1 cellular context compared by ENCODE assay signal in the genomic region with DNA sequence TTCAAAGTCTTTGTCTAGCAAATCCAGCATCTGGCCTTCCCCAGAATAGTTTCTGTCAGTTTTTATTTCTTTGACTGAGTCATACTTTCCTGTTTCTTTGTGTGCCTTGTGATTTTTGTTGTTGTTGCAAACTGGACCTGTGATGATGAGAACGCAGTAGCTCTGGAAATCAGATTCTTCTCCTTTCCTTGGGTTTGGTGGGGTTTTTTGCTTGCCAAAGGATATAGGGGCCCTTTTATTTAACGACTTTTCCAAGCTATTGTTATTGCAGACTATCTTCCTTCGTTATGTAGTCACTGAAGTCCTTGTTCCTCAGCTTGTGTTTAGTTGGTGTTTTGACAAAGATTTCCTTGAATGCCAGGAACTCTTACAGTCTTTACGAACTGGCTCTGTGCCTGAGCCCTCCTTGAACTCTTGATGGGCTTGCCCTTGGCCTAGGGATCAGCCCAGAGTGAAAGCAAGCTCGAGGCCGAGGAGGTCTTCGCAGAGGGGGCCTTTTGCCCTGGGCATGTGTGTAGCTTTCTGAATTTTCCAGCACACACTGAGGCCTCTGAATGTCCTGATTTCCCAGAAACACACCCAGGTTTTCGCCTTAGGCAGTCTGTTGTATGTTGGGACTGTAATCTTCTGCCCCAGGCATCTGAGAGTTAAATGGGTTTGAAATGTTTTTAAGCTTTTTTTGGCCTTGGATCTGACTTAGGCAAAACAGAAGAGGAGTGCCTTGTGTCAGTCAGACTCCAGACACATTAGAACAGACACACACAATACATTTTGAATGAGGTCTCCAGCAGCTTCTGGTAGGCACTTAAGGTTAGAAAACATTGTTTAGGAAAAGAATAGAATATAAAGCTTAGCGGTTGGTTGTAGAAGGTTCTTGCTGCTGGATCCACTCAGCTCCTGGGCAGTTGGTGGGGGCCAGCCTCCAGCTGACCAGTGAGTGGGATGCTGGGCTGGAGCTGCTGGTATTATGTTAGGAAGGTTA.
TF ChIP-seq lines count a peak whose summit lies in the region.

No MANE protein-coding gene starts in this region.

TF ChIP-seq in K562, 482 proteins besides CTCF, POLR2A, EP300 and RAD21:
- TF ChIP-seq, protein P1, sequence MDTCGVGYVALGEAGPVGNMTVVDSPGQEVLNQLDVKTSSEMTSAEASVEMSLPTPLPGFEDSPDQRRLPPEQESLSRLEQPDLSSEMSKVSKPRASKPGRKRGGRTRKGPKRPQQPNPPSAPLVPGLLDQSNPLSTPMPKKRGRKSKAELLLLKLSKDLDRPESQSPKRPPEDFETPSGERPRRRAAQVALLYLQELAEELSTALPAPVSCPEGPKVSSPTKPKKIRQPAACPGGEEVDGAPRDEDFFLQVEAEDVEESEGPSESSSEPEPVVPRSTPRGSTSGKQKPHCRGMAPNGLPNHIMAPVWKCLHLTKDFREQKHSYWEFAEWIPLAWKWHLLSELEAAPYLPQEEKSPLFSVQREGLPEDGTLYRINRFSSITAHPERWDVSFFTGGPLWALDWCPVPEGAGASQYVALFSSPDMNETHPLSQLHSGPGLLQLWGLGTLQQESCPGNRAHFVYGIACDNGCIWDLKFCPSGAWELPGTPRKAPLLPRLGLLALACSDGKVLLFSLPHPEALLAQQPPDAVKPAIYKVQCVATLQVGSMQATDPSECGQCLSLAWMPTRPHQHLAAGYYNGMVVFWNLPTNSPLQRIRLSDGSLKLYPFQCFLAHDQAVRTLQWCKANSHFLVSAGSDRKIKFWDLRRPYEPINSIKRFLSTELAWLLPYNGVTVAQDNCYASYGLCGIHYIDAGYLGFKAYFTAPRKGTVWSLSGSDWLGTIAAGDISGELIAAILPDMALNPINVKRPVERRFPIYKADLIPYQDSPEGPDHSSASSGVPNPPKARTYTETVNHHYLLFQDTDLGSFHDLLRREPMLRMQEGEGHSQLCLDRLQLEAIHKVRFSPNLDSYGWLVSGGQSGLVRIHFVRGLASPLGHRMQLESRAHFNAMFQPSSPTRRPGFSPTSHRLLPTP (IDR thresholded peaks at IDR 0.05; ENCODE audit: borderline replicate concordance, extremely low read depth, insufficient read length) = no peak
- TF ChIP-seq MCM7 (IDR thresholded peaks at IDR 0.05) (no peak), FOXK2 (conservative IDR thresholded peaks at IDR 0.05 in 1 of 2, IDR thresholded peaks at IDR 0.05 in 1 of 2; ENCODE audit: low read depth in 2 of 2) (0 out of 4 replicates have a peak, but pooled peaks of 1 of the 2 experiments have one; percentile 27)
- TF ChIP-seq, protein P2, sequence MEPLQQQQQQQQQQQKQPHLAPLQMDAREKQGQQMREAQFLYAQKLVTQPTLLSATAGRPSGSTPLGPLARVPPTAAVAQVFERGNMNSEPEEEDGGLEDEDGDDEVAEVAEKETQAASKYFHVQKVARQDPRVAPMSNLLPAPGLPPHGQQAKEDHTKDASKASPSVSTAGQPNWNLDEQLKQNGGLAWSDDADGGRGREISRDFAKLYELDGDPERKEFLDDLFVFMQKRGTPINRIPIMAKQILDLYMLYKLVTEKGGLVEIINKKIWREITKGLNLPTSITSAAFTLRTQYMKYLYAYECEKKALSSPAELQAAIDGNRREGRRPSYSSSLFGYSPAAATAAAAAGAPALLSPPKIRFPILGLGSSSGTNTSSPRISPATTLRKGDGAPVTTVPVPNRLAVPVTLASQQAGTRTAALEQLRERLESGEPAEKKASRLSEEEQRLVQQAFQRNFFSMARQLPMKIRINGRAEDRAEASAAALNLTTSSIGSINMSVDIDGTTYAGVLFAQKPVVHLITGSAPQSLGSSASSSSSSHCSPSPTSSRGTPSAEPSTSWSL (CRISPR knock-in tag; IDR thresholded peaks at IDR 0.05; ENCODE audit: borderline replicate concordance) = no peak
- TF ChIP-seq, protein P3, sequence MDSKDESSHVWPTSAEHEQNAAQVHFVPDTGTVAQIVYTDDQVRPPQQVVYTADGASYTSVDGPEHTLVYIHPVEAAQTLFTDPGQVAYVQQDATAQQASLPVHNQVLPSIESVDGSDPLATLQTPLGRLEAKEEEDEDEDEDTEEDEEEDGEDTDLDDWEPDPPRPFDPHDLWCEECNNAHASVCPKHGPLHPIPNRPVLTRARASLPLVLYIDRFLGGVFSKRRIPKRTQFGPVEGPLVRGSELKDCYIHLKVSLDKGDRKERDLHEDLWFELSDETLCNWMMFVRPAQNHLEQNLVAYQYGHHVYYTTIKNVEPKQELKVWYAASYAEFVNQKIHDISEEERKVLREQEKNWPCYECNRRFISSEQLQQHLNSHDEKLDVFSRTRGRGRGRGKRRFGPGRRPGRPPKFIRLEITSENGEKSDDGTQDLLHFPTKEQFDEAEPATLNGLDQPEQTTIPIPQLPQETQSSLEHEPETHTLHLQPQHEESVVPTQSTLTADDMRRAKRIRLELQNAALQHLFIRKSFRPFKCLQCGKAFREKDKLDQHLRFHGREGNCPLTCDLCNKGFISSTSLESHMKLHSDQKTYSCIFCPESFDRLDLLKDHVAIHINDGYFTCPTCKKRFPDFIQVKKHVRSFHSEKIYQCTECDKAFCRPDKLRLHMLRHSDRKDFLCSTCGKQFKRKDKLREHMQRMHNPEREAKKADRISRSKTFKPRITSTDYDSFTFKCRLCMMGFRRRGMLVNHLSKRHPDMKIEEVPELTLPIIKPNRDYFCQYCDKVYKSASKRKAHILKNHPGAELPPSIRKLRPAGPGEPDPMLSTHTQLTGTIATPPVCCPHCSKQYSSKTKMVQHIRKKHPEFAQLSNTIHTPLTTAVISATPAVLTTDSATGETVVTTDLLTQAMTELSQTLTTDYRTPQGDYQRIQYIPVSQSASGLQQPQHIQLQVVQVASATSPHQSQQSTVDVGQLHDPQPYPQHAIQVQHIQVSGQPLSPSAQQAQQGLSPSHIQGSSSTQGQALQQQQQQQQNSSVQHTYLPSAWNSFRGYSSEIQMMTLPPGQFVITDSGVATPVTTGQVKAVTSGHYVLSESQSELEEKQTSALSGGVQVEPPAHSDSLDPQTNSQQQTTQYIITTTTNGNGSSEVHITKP (IDR thresholded peaks at IDR 0.05; ENCODE audit: partially characterized antibody) = peak; percentile 25
